8 cellular contexts compared by ENCODE assay signal in genomic region chr6:166286831-166287271, GRCh38. TPM values are rescaled to one million over a fixed set of nuclear protein-coding genes. Genes with fewer than 3 reads are reported as not detected.
DNase-seq lines count a peak whose midpoint lies in the region; ATAC-seq and TF ChIP-seq lines count a peak whose summit lies in the region.

No MANE protein-coding gene starts in this region.

- DNase-seq in GM10248 (ENCODE audit: extremely low spot score) (peak; percentile 51), dermis blood vessel endothelial cell (peak; percentile 50), C1 segment of cervical spinal cord (lab: John Stamatoyannopoulos, UW) (no peak), NCI-H2227 (lab: John Stamatoyannopoulos, UW; ENCODE audit: unreplicated experiment) (no peak), HK-2 (ENCODE audit: unreplicated experiment) (no peak)

- ATAC-seq in GM19468 (IDR thresholded peaks at IDR 0.05; ENCODE audit: extremely low read depth, unreplicated experiment) (peak; percentile 95), HG03378 (IDR thresholded peaks at IDR 0.05; ENCODE audit: unreplicated experiment) (peak; percentile 97), esophagus mucosa (no peak)

- CTCF ChIA-PET in GM10248 (lab: Yijun Ruan, JAX), result interaction anchor here (8.7 kb wide), 1 partner anchor 113 kb away, joined by 95 read pairs; no protein-coding TSS in a partner anchor

- TF ChIP-seq CTCF in GM10248 (IDR thresholded peaks at IDR 0.05; ENCODE audit: control extremely low read depth, extremely low read depth, low read depth, missing control alignments), result no peak

- POLR2A ChIA-PET in GM10248 (lab: Yijun Ruan, JAX), result no interaction called here

RNA-seq across cellular contexts. Expression of gene PRR18, which starts 21.3 kb away (rescaled TPM):
- total RNA-seq in dermis blood vessel endothelial cell (not detected in 2 replicates), esophagus mucosa (0.04 TPM)

RNA-seq across cellular contexts. Expression of gene SFT2D1, which starts 55.5 kb away (rescaled TPM):
- 18.1 and 31.8 TPM in 2 replicates for total RNA-seq in dermis blood vessel endothelial cell
- 26.6 TPM for total RNA-seq in esophagus mucosa

Comparison
In these comparisons a context has a peak if more than half of its experiments do, and no peak if none do; other contexts are left out.
1. DNase-seq: peak in GM10248 (single experiment) and dermis blood vessel endothelial cell (single experiment); none in C1 segment of cervical spinal cord (0 of 14), NCI-H2227 (single experiment) and HK-2 (single experiment).